1 cellular context compared by ENCODE assay signal in genomic region chr5:160287378-160288051, GRCh38.
TF ChIP-seq lines count a peak whose summit lies in the region.

No MANE protein-coding gene starts in this region.

TF ChIP-seq in SK-N-SH treated with all-trans-retinoic acid at 6 μM for 48 hours, 23 proteins besides CTCF, POLR2A, EP300 and RAD21 (continued from another document):
- TF ChIP-seq TSHZ2 (CRISPR knock-in tag; IDR thresholded peaks at IDR 0.05) (peak; percentile 86), TCF4 (CRISPR knock-in tag; IDR thresholded peaks at IDR 0.05; ENCODE audit: borderline replicate concordance) (peak; percentile 77), GLIS3 (CRISPR knock-in tag; IDR thresholded peaks at IDR 0.05) (no peak)
